12 cellular contexts compared by ENCODE assay signal in genomic region chr6:14863896-14864850, GRCh38.
A peak's percentile ranks its signal among the peaks of the same experiment; 100 is the strongest.
DNase-seq lines count a peak whose midpoint lies in the region; ATAC-seq and TF ChIP-seq lines count a peak whose summit lies in the region.
"Had no signal": no experiment of that assay in that cellular context is flagged by ENCODE, and none has a peak within 500 bp of the region (broad histone marks: within the 10 kb centered on the region; RNA-seq: fewer than 3 reads in every experiment).

No MANE protein-coding gene starts in this region.

- BruUV-seq in OCI-LY7 (replicated peaks; lab: Mats Ljungman, UMichigan): no TSS peak

- no peaks in the 10 kb centered on the region for H3K9me2 ChIP-seq in OCI-LY7 (ENCODE audit: insufficient read depth, low read length)

- CTCF ChIA-PET in OCI-LY7 (lab: Charles Lee; ENCODE audit: unreplicated experiment): no interaction called here

- H3K4me3 ChIP-seq in OCI-LY7 (ENCODE audit: low read depth, low read length, poor library complexity, severe bottlenecking): no peak overlapping the region
- H3K4me3 ChIP-seq: skin epidermis had no signal

- peaks cover 17% of the 10 kb centered on the region for H3K4me1 Mint-ChIP-seq in stimulated activated memory B cell treated with anti-CD40 and anti-IgM and Interleukin-4, amounts not matched to agents 10 μg/mL and 1 μg/mL and 100 μg/mL, for 72 hours

- H3K27ac ChIP-seq in OCI-LY7 (ENCODE audit: low read depth, low read length, poor library complexity, severe bottlenecking): no peak overlapping the region

- no peaks in the 10 kb centered on the region for H3K9me3 Mint-ChIP-seq in stimulated activated memory B cell treated with anti-CD40 and anti-IgM and Interleukin-4, amounts not matched to agents 10 μg/mL and 1 μg/mL and 100 μg/mL, for 72 hours
- H3K9me3 Mint-ChIP-seq: CD8-positive, alpha-beta memory T cell had no signal

- intact Hi-C loops in left cardiac atrium (cut with DNase I): no loop called here
- intact Hi-C loops in Right ventricle myocardium inferior (cut with DNase I): no loop called here
- intact Hi-C loops in left ventricle myocardium superior (cut with micrococcal nuclease): no loop called here
- intact Hi-C loops in OCI-LY7 (cut with micrococcal nuclease; ENCODE audit: unreplicated experiment): no loop called here

- no peak overlapping the region for H3K4me3 Mint-ChIP-seq in stimulated activated memory B cell treated with anti-CD40 and anti-IgM and Interleukin-4, amounts not matched to agents 10 μg/mL and 1 μg/mL and 100 μg/mL, for 72 hours
- H3K4me3 Mint-ChIP-seq: CD8-positive, alpha-beta memory T cell had no signal

- no peaks in the 10 kb centered on the region for H3K36me3 Mint-ChIP-seq in stimulated activated memory B cell treated with anti-CD40 and anti-IgM and Interleukin-4, amounts not matched to agents 10 μg/mL and 1 μg/mL and 100 μg/mL, for 72 hours
- H3K36me3 Mint-ChIP-seq: CD8-positive, alpha-beta memory T cell had no signal

- no peak overlapping the region for H2AFZ ChIP-seq in OCI-LY7 (ENCODE audit: low read length)

- DNase-seq in left cardiac atrium (no peak), Right ventricle myocardium inferior (ENCODE audit: missing footprints) (no peak), NCI-H82 treated with DMSO at 0.1 percent for 48 hours (lab: John Stamatoyannopoulos, UW; ENCODE audit: unreplicated experiment) (peak; percentile 59), left ventricle myocardium superior (no peak), OCI-LY7 (ENCODE audit: low spot score) (no peak), HuH-7.5 (ENCODE audit: low spot score) (no peak)
- DNase-seq: CD8-positive, alpha-beta memory T cell; NCI-H1048; NCI-H774 had no signal

- POLR2A ChIA-PET in OCI-LY7 (lab: Charles Lee): interaction anchor here (0.6 to 1.1 kb wide), 2 partner anchors 15 to 791 kb away, joined by 3 to 4 read pairs; no protein-coding TSS in a partner anchor

- H3K4me2 ChIP-seq in OCI-LY7 (ENCODE audit: low read length): no peak overlapping the region

- ATAC-seq in left cardiac atrium (peak; percentile 42 to 68), Right ventricle myocardium inferior (no peak), left ventricle myocardium superior (peak; percentile 40), HG03280 (IDR thresholded peaks at IDR 0.05; ENCODE audit: unreplicated experiment) (no peak)
- ATAC-seq in stimulated activated memory B cell treated with anti-CD40 and anti-IgM and Interleukin-4, amounts not matched to agents 10 μg/mL and 1 μg/mL and 100 μg/mL, for 72 hours: no peak

- H3K4me1 ChIP-seq in OCI-LY7 (ENCODE audit: insufficient read depth, low read length, poor library complexity, severe bottlenecking): peaks cover 10% of the 10 kb centered on the region

- no peaks in the 10 kb centered on the region for H3K79me2 ChIP-seq in OCI-LY7 (ENCODE audit: insufficient read depth, low read depth, low read length)

- H3K27me3 Mint-ChIP-seq in stimulated activated memory B cell treated with anti-CD40 and anti-IgM and Interleukin-4, amounts not matched to agents 10 μg/mL and 1 μg/mL and 100 μg/mL, for 72 hours: no peaks in the 10 kb centered on the region

- no peaks in the 10 kb centered on the region for H3K36me3 ChIP-seq in OCI-LY7 (ENCODE audit: insufficient read depth, low read length)

- H4K20me1 ChIP-seq in OCI-LY7 (ENCODE audit: insufficient read depth, low read length): no peaks in the 10 kb centered on the region

- TF ChIP-seq CTCF in OCI-LY7 (conservative IDR thresholded peaks at IDR 0.05; ENCODE audit: low read length): no peak

- no peaks in the 10 kb centered on the region for H3K9me3 ChIP-seq in OCI-LY7 (ENCODE audit: low read length)

- peak overlapping the region; percentile 4 for H3K27ac Mint-ChIP-seq in stimulated activated memory B cell treated with anti-CD40 and anti-IgM and Interleukin-4, amounts not matched to agents 10 μg/mL and 1 μg/mL and 100 μg/mL, for 72 hours

Comparison
In these comparisons a context has a peak if more than half of its experiments do, and no peak if none do; other contexts are left out.
1. ATAC-seq: peak in left cardiac atrium (2 of 2) and left ventricle myocardium superior (single experiment); none in Right ventricle myocardium inferior (single experiment), stimulated activated memory B cell treated with anti-CD40 and anti-IgM and Interleukin-4, amounts not matched to agents 10 μg/mL and 1 μg/mL and 100 μg/mL, for 72 hours (single experiment) and HG03280 (single experiment).